23 cellular contexts compared by ENCODE assay signal in the genomic region with DNA sequence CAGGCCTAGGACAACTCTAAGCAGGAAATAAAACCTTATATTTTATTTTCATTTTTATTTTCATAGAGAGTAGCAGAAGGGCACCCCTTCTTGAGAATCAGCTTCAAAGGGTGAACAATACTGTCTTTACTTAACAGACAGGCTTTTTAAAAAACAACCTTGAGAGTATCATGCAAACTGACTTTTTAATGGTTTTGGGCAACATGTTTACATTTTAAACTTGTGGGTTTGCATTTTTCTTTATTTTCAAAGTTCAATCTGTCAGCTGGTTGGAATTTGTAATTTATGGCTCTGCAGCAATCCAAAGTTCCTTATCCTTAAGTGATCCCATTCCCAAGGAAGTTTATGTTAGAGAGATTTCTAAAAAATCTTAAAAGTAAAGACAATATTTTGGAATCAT.
DNase-seq lines count a peak whose midpoint lies in the region; ATAC-seq and TF ChIP-seq lines count a peak whose summit lies in the region.
"Had no signal": no experiment of that assay in that cellular context is flagged by ENCODE, and none has a peak within 500 bp of the region (broad histone marks: within the 10 kb centered on the region; RNA-seq: fewer than 3 reads in every experiment).

No MANE protein-coding gene starts in this region.

- POLR2A ChIA-PET in WTC11 (lab: Charles Lee) = no interaction called here

- H3K27me3 Mint-ChIP-seq in osteocyte (ENCODE audit: unreplicated experiment) = no peaks in the 10 kb centered on the region
- no peaks in the 10 kb centered on the region for H3K27me3 Mint-ChIP-seq in WTC11 (ENCODE audit: low read depth)
- H3K27me3 Mint-ChIP-seq: activated CD4-positive, alpha-beta T cell treated with anti-CD3 and anti-CD28 coated beads, Interleukin-2, amount 10 ng/mL, durations not matched to agents 7 days and 5 days; activated naive CD8-positive, alpha-beta T cell treated with anti-CD3 and anti-CD28 coated beads for 36 hours; CD8-positive, alpha-beta memory T cell; natural killer cell treated with Interleukin-12 subunit alpha and Interleukin-12 subunit beta and Interleukin-15 and Interleukin-18, amount 100 ng/mL, for 72 hours had no signal

- DNase-seq in EH (ENCODE audit: low read depth) = peak; percentile 91
- peak; percentile 32 for DNase-seq in LHCN-M2 (ENCODE audit: low read depth)
- peak; percentile 59 for DNase-seq in fibroblast of gingiva (ENCODE audit: low read depth)
- no peak for DNase-seq in osteocyte (ENCODE audit: extremely low spot score, unreplicated experiment)
- no peak for DNase-seq in NOMO-1 treated with dmso at 0.1 percent for 144 hours (lab: John Stamatoyannopoulos, UW; ENCODE audit: unreplicated experiment)
- DNase-seq in WTC11 (ENCODE audit: low spot score) = no peak
- DNase-seq in NCI-H2107 treated with DMSO at 0.1 percent for 48 hours (lab: John Stamatoyannopoulos, UW; ENCODE audit: unreplicated experiment) = no peak
- DNase-seq: activated CD4-positive, alpha-beta T cell treated with anti-CD3 and anti-CD28 coated beads, Interleukin-2, amount 10 ng/mL, durations not matched to agents 7 days and 5 days; activated naive CD8-positive, alpha-beta T cell treated with anti-CD3 and anti-CD28 coated beads for 36 hours; CD8-positive, alpha-beta memory T cell; effector memory CD4-positive, alpha-beta T cell; heart left ventricle; left lung; midbrain; NCI-H1417; NCI-H524 treated with DMSO at 0.1 percent for 48 hours; ovary; sigmoid colon; substantia nigra; T-helper 2 cell had no signal

- H3K9me3 Mint-ChIP-seq in osteocyte (ENCODE audit: unreplicated experiment) (peaks cover 23% of the 10 kb centered on the region), WTC11 (no peaks in the 10 kb centered on the region)
- H3K9me3 Mint-ChIP-seq: activated naive CD8-positive, alpha-beta T cell treated with anti-CD3 and anti-CD28 coated beads for 36 hours; brain had no signal

- H3K4me3 Mint-ChIP-seq in osteocyte (ENCODE audit: unreplicated experiment) = no peak overlapping the region
- H3K4me3 Mint-ChIP-seq in WTC11 = no peak overlapping the region
- H3K4me3 Mint-ChIP-seq: activated CD4-positive, alpha-beta T cell treated with anti-CD3 and anti-CD28 coated beads, Interleukin-2, amount 10 ng/mL, durations not matched to agents 7 days and 5 days; activated naive CD8-positive, alpha-beta T cell treated with anti-CD3 and anti-CD28 coated beads for 36 hours; brain; CD8-positive, alpha-beta memory T cell; natural killer cell treated with Interleukin-12 subunit alpha and Interleukin-12 subunit beta and Interleukin-15 and Interleukin-18, amount 100 ng/mL, for 72 hours had no signal

- peak overlapping the region; percentile 65 for H3K27ac Mint-ChIP-seq in osteocyte (ENCODE audit: unreplicated experiment)
- H3K27ac Mint-ChIP-seq in WTC11 = no peak overlapping the region
- H3K27ac Mint-ChIP-seq: activated CD4-positive, alpha-beta T cell treated with anti-CD3 and anti-CD28 coated beads, Interleukin-2, amount 10 ng/mL, durations not matched to agents 7 days and 5 days; activated naive CD8-positive, alpha-beta T cell treated with anti-CD3 and anti-CD28 coated beads for 36 hours; brain; CD8-positive, alpha-beta memory T cell; natural killer cell treated with Interleukin-12 subunit alpha and Interleukin-12 subunit beta and Interleukin-15 and Interleukin-18, amount 100 ng/mL, for 72 hours had no signal

- peaks cover 3% of the 10 kb centered on the region for H3K36me3 Mint-ChIP-seq in osteocyte (ENCODE audit: unreplicated experiment)
- no peaks in the 10 kb centered on the region for H3K36me3 Mint-ChIP-seq in WTC11
- H3K36me3 Mint-ChIP-seq: activated naive CD8-positive, alpha-beta T cell treated with anti-CD3 and anti-CD28 coated beads for 36 hours; brain; CD8-positive, alpha-beta memory T cell; natural killer cell treated with Interleukin-12 subunit alpha and Interleukin-12 subunit beta and Interleukin-15 and Interleukin-18, amount 100 ng/mL, for 72 hours had no signal

- H3K4me1 Mint-ChIP-seq in osteocyte (ENCODE audit: unreplicated experiment) (peaks cover 27% of the 10 kb centered on the region), WTC11 (no peaks in the 10 kb centered on the region)
- H3K4me1 Mint-ChIP-seq: activated CD4-positive, alpha-beta T cell treated with anti-CD3 and anti-CD28 coated beads, Interleukin-2, amount 10 ng/mL, durations not matched to agents 7 days and 5 days; activated naive CD8-positive, alpha-beta T cell treated with anti-CD3 and anti-CD28 coated beads for 36 hours; brain; CD8-positive, alpha-beta memory T cell had no signal

- CTCF ChIA-PET in WTC11 (lab: Charles Lee) = no interaction called here

- TF ChIP-seq CTCF in osteocyte (IDR thresholded peaks at IDR 0.05) (no peak), WTC11 (IDR thresholded peaks at IDR 0.05) (no peak)

- ATAC-seq in GM18907 (IDR thresholded peaks at IDR 0.05; ENCODE audit: unreplicated experiment) (no peak), WTC11 (no peak)
- ATAC-seq: heart left ventricle; left lung; natural killer cell treated with Interleukin-12 subunit alpha and Interleukin-12 subunit beta and Interleukin-15 and Interleukin-18, amount 100 ng/mL, for 72 hours had no signal

TF ChIP-seq in WTC11, 78 proteins besides CTCF, POLR2A, EP300 and RAD21 (continues in another document):
- TF ChIP-seq ELF4 (CRISPR knock-in tag; IDR thresholded peaks at IDR 0.05; ENCODE audit: low read depth) = no peak
- TF ChIP-seq HMGA2 (CRISPR knock-in tag; IDR thresholded peaks at IDR 0.05) = no peak
- TF ChIP-seq ZNF317 (CRISPR knock-in tag; IDR thresholded peaks at IDR 0.05; ENCODE audit: borderline replicate concordance, low read depth) = no peak
- no peak for TF ChIP-seq ZNF671 (CRISPR knock-in tag; IDR thresholded peaks at IDR 0.05)
- TF ChIP-seq TEAD4 (CRISPR knock-in tag; IDR thresholded peaks at IDR 0.05) = no peak
- no peak for TF ChIP-seq JAZF1 (CRISPR knock-in tag; IDR thresholded peaks at IDR 0.05)
- TF ChIP-seq, protein P1, sequence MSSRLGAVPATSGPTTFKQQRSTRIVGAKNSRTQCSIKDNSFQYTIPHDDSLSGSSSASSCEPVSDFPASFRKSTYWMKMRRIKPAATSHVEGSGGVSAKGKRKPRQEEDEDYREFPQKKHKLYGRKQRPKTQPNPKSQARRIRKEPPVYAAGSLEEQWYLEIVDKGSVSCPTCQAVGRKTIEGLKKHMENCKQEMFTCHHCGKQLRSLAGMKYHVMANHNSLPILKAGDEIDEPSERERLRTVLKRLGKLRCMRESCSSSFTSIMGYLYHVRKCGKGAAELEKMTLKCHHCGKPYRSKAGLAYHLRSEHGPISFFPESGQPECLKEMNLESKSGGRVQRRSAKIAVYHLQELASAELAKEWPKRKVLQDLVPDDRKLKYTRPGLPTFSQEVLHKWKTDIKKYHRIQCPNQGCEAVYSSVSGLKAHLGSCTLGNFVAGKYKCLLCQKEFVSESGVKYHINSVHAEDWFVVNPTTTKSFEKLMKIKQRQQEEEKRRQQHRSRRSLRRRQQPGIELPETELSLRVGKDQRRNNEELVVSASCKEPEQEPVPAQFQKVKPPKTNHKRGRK (CRISPR knock-in tag; IDR thresholded peaks at IDR 0.05; ENCODE audit: borderline replicate concordance) = no peak
- TF ChIP-seq, protein P2, sequence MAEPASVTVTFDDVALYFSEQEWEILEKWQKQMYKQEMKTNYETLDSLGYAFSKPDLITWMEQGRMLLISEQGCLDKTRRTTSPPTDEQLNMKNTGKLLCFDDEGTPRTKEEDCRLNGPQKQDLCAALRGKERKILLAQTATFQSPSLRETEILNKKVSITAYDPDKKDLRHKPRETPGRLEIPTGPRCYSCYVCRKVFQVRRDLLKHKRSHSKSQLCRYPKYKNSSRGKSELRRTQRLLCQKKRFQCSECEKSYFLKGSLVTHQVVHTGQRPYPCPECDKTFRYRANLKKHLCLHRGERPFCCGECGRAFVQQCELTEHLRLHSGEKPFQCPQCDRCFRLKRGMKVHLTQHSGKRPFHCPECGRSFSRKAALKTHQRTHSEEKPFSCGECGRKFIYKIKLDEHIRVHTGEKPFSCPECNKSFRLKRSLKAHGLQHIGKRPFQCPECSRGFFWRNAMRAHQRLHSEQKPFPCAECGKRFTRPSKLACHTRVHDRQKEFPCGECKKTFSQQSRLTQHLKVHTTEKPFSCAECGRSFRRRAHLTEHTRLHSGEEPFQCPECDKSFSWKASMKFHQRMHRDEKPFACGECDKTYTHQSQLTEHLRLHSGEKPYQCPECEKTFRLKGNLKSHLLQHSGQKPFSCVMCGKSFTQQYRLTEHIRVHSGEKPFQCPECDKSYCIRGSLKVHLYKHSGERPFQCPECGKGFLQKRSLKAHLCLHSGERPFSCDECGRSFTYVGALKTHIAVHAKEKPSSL (CRISPR knock-in tag; conservative IDR thresholded peaks at IDR 0.05) = no peak
- TF ChIP-seq, protein P3, sequence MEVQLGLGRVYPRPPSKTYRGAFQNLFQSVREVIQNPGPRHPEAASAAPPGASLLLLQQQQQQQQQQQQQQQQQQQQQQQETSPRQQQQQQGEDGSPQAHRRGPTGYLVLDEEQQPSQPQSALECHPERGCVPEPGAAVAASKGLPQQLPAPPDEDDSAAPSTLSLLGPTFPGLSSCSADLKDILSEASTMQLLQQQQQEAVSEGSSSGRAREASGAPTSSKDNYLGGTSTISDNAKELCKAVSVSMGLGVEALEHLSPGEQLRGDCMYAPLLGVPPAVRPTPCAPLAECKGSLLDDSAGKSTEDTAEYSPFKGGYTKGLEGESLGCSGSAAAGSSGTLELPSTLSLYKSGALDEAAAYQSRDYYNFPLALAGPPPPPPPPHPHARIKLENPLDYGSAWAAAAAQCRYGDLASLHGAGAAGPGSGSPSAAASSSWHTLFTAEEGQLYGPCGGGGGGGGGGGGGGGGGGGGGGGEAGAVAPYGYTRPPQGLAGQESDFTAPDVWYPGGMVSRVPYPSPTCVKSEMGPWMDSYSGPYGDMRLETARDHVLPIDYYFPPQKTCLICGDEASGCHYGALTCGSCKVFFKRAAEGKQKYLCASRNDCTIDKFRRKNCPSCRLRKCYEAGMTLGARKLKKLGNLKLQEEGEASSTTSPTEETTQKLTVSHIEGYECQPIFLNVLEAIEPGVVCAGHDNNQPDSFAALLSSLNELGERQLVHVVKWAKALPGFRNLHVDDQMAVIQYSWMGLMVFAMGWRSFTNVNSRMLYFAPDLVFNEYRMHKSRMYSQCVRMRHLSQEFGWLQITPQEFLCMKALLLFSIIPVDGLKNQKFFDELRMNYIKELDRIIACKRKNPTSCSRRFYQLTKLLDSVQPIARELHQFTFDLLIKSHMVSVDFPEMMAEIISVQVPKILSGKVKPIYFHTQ (CRISPR knock-in tag; IDR thresholded peaks at IDR 0.05) = no peak
- no peak for TF ChIP-seq GABPB1 (CRISPR knock-in tag; IDR thresholded peaks at IDR 0.05)
- no peak for TF ChIP-seq ZNF219 (CRISPR knock-in tag; IDR thresholded peaks at IDR 0.05; ENCODE audit: borderline replicate concordance)
- TF ChIP-seq NR3C1 (CRISPR knock-in tag; conservative IDR thresholded peaks at IDR 0.05; ENCODE audit: low read depth) = no peak
- TF ChIP-seq NFYB (CRISPR knock-in tag; conservative IDR thresholded peaks at IDR 0.05; ENCODE audit: low read depth) = no peak
- no peak for TF ChIP-seq JUN (CRISPR knock-in tag; IDR thresholded peaks at IDR 0.05)

Comparison
In these comparisons a context has a peak if more than half of its experiments do, and no peak if none do; other contexts are left out.
1. DNase-seq: peak in EH (single experiment), LHCN-M2 (single experiment) and fibroblast of gingiva (single experiment); none in osteocyte (single experiment), NOMO-1 treated with dmso at 0.1 percent for 144 hours (single experiment), WTC11 (single experiment) and NCI-H2107 treated with DMSO at 0.1 percent for 48 hours (single experiment).